ENCODE assay signal across 26 cellular contexts in genomic region chr13:75347925-75348324, GRCh38.
DNase-seq lines count a peak whose midpoint lies in the region; ATAC-seq, FAIRE-seq and TF ChIP-seq lines count a peak whose summit lies in the region.
"Had no signal": no experiment of that assay in that cellular context is flagged by ENCODE, and none has a peak within 500 bp of the region (broad histone marks: within the 10 kb centered on the region; RNA-seq: fewer than 3 reads in every experiment).

No MANE protein-coding gene starts in this region.

- peak; percentile 46 for DNase-seq in ELR (ENCODE audit: low read depth)
- peak; percentile 29 for DNase-seq in NCI-H460 (ENCODE audit: extremely low read depth, low read depth)
- no peak for DNase-seq in epithelial cell of prostate (ENCODE audit: low read depth, low spot score)
- DNase-seq in small intestine, result peak; percentile 25
- no peak for DNase-seq in WERI-Rb-1
- DNase-seq: C1 segment of cervical spinal cord; CD4-positive, alpha-beta memory T cell; COR-L47; DMS79; EL; MV-4-11; NCI-H1105; NCI-H2029 treated with DMSO at 0.1 percent for 48 hours; NCI-H2227 treated with DMSO at 0.1 percent for 48 hours; NCI-H510A; NCI-H69; SIG-M5; SK-N-SH; SW 1271 had no signal

- 52 to 87% (median 60%) methylated on average over 1 of the region's 1 CpG for WGBS in small intestine, 3 donors

- H3K4me1 ChIP-seq in small intestine (ENCODE audit: control insufficient read depth in 2 of 2, insufficient read depth in 1 of 2, low read depth in 1 of 2, low read length in 1 of 2), result no peaks in the 10 kb centered on the region

- no peak overlapping the region for H3K4me3 ChIP-seq in small intestine (ENCODE audit: low read depth in 1 of 2, low read length in 2 of 2)
- no peak overlapping the region for H3K4me3 ChIP-seq in WERI-Rb-1 (ENCODE audit: low read depth, low read length)

- H3K27ac ChIP-seq in epithelial cell of prostate, result peak overlapping the region; percentile 44
- H3K27ac ChIP-seq in small intestine (ENCODE audit: low read depth in 1 of 2, low read length in 1 of 2), result peak overlapping the region in 1 of 2 donors; percentile 83
- H3K27ac ChIP-seq in WERI-Rb-1, result no peak overlapping the region
- H3K27ac ChIP-seq: KMS-11 had no signal

- ATAC-seq in HG02798 (IDR thresholded peaks at IDR 0.05; ENCODE audit: poor library complexity, unreplicated experiment) (no peak), GM19324 (IDR thresholded peaks at IDR 0.05; ENCODE audit: low FRiP score, unreplicated experiment) (no peak)
- ATAC-seq: HCT116 had no signal

- H3K36me3 ChIP-seq in small intestine (ENCODE audit: control insufficient read depth in 2 of 2, insufficient read depth in 2 of 2, low read length in 2 of 2), result peaks cover 0 to 3% of the 10 kb centered on the region in 2 donors
- H3K36me3 ChIP-seq in WERI-Rb-1, result no peaks in the 10 kb centered on the region

- H3K9me3 ChIP-seq in small intestine (ENCODE audit: control insufficient read depth, low read depth) (no peaks in the 10 kb centered on the region), WERI-Rb-1 (ENCODE audit: severe bottlenecking) (no peaks in the 10 kb centered on the region)
- H3K9me3 ChIP-seq: SK-N-SH had no signal

- H3K27me3 ChIP-seq in small intestine (ENCODE audit: control insufficient read depth in 2 of 2, insufficient read depth in 2 of 2, low read length in 2 of 2) (no peaks in the 10 kb centered on the region), WERI-Rb-1 (ENCODE audit: insufficient read depth, low read depth, severe bottlenecking) (no peaks in the 10 kb centered on the region)

- no peak for FAIRE-seq in small intestine (lab: Jason Lieb, UNC)
- FAIRE-seq: GM12891, H1, RCC 7860 had no signal

- no peak for TF ChIP-seq CTCF in WERI-Rb-1 (IDR thresholded peaks at IDR 0.05; ENCODE audit: low read depth, low read length)

Comparison
In these comparisons a context has a peak if more than half of its experiments do, and no peak if none do; other contexts are left out.
1. DNase-seq: peak in ELR (single experiment), NCI-H460 (single experiment) and small intestine (single experiment); none in epithelial cell of prostate (single experiment) and WERI-Rb-1 (single experiment).